In genomic region chr17:75662511-75662910, GRCh38 we compare ENCODE assay signal across 23 cellular contexts. TPM values are rescaled to one million over a fixed set of nuclear protein-coding genes. Genes with fewer than 3 reads are reported as not detected.
DNase-seq lines count a peak whose midpoint lies in the region; ATAC-seq, FAIRE-seq and TF ChIP-seq lines count a peak whose summit lies in the region.
"Had no signal": no experiment of that assay in that cellular context is flagged by ENCODE, and none has a peak within 500 bp of the region (broad histone marks: within the 10 kb centered on the region; RNA-seq: fewer than 3 reads in every experiment).

No MANE protein-coding gene starts in this region.

- H3K36me3 ChIP-seq in spleen, result peaks cover 0 to 69% (median 37%) of the 10 kb centered on the region in 6 donors

- DNase-seq in Right ventricle myocardium inferior (ENCODE audit: missing footprints) (peak; percentile 54), Right ventricle myocardium superior (no peak), dorsolateral prefrontal cortex (no peak), spleen (peak; percentile 66), NCI-H748 treated with DMSO at 0.1 percent for 48 hours (lab: John Stamatoyannopoulos, UW) (no peak), NCI-H2107 (lab: John Stamatoyannopoulos, UW) (no peak), NCI-H2196 treated with DMSO at 0.1 percent for 48 hours (lab: John Stamatoyannopoulos, UW; ENCODE audit: unreplicated experiment) (no peak), RCC 7860 (ENCODE audit: low spot score) (no peak)
- DNase-seq: Calu3, DMS153, DND-41, NCI-H1048, NCI-H1417 treated with DMSO at 0.1 percent for 48 hours, NCI-H187 treated with DMSO at 0.1 percent for 48 hours, NCI-H446, NCI-H526, OCI-M1, Peyer's patch had no signal

- WGBS in spleen, 5 donors, result 92 to 97% (median 94%) methylated on average over 2 to 9 of the region's 9 CpGs

- peak overlapping the region in 54 of 59 donors; percentile 40 to 99 (median 89) for H3K27ac ChIP-seq in dorsolateral prefrontal cortex
- H3K27ac ChIP-seq in spleen, result no peak overlapping the region
- H3K27ac ChIP-seq: 22Rv1, Peyer's patch, SJSA1 had no signal

- TF ChIP-seq POLR2A in spleen (IDR thresholded peaks at IDR 0.05), result no peak

- H3K4me3 ChIP-seq in dorsolateral prefrontal cortex (no peak overlapping the region), spleen (no peak overlapping the region)
- H3K4me3 ChIP-seq: Peyer's patch, SJSA1 had no signal

- H3K4me1 ChIP-seq in spleen, result peaks cover 13 to 41% (median 22%) of the 10 kb centered on the region in 6 donors

- intact Hi-C loops in Right ventricle myocardium inferior (cut with DNase I), result no loop called here
- intact Hi-C loops in Right ventricle myocardium superior (cut with DNase I), result no loop called here
- intact Hi-C loops in dorsolateral prefrontal cortex (cut with DNase I), result no loop called here
- intact Hi-C loops in spleen (cut with DNase I; ENCODE audit: low total_unique reads), result no loop called here

- FAIRE-seq in RCC 7860 (lab: Jason Lieb, UNC), result no peak

- H3K9me3 ChIP-seq in spleen, result no peaks in the 10 kb centered on the region
- H3K9me3 ChIP-seq: Peyer's patch, SJSA1 had no signal

- no peaks in the 10 kb centered on the region for H3K27me3 ChIP-seq in dorsolateral prefrontal cortex
- no peaks in the 10 kb centered on the region for H3K27me3 ChIP-seq in spleen (replicated peaks in 1 of 7)
- H3K27me3 ChIP-seq: Peyer's patch, SJSA1 had no signal

- TF ChIP-seq CTCF in dorsolateral prefrontal cortex (IDR thresholded peaks at IDR 0.05 in 54 of 56, conservative IDR thresholded peaks at IDR 0.05 in 2 of 56; ENCODE audit: low read depth in 1 of 56, partially characterized antibody in 56 of 56) (no peak), spleen (IDR thresholded peaks at IDR 0.05 in 8 of 11, conservative IDR thresholded peaks at IDR 0.05 in 3 of 11) (no peak)

- ATAC-seq in Right ventricle myocardium inferior (no peak), Right ventricle myocardium superior (ENCODE audit: poor library complexity) (no peak)
- ATAC-seq: HCT116 had no signal

RNA-seq across cellular contexts. Expression of gene RECQL5, which starts 4.4 kb away (rescaled TPM):
- total RNA-seq in Right ventricle myocardium inferior, result 15.9 TPM
- 14.1 TPM for total RNA-seq in Right ventricle myocardium superior
- total RNA-seq in dorsolateral prefrontal cortex, result 10 to 100 TPM; 31.3 to 74.3 (median 47.5) TPM
- 10 to 100 TPM; 25.7 to 51.0 (median 37.6) TPM for total RNA-seq in spleen
- 10 to 100 TPM; 28.2 to 48.8 (median 47.4) TPM for polyA plus RNA-seq in spleen

RNA-seq across cellular contexts. Expression of gene SAP30BP, which starts 4.6 kb away (rescaled TPM):
- total RNA-seq in Right ventricle myocardium inferior, result 47.4 TPM
- total RNA-seq in Right ventricle myocardium superior, result 40.0 TPM
- 100 to 1,000 TPM in 23 of 120 experiments, 10 to 100 TPM in 97; 65.3 to 160 (median 88.1) TPM for total RNA-seq in dorsolateral prefrontal cortex
- 100 to 1,000 TPM in 3 of 7 donors, 10 to 100 TPM in 4; 71.6 to 110 (median 82.1) TPM for total RNA-seq in spleen
- 10 to 100 TPM; 53.8 to 76.7 (median 70.4) TPM for polyA plus RNA-seq in spleen

RNA-seq across cellular contexts. Expression of gene SMIM5, which starts 29.3 kb away (rescaled TPM):
- 11.4 TPM for total RNA-seq in Right ventricle myocardium inferior
- total RNA-seq in Right ventricle myocardium superior, result 12.5 TPM
- total RNA-seq in dorsolateral prefrontal cortex, result 10 to 100 TPM in 18 of 120 experiments, 1 to 10 TPM in 101, under 1 TPM in 1; 0.95 to 34.0 (median 5.6) TPM
- 1 to 10 TPM; 2.1 to 5.1 (median 3.4) TPM for total RNA-seq in spleen
- 1 to 10 TPM; 3.0 to 4.7 (median 4.7) TPM for polyA plus RNA-seq in spleen
- total RNA-seq: H4 had no signal
- polyA plus RNA-seq: BJ had no signal

RNA-seq across cellular contexts. Expression of gene ITGB4, which starts 58.7 kb away (rescaled TPM):
- total RNA-seq in Right ventricle myocardium inferior (7.5 TPM), Right ventricle myocardium superior (9.4 TPM), dorsolateral prefrontal cortex (100 to 1,000 TPM in 39 of 120 experiments, 10 to 100 TPM in 81; 27.8 to 292 (median 83.1) TPM), spleen (100 to 1,000 TPM in 3 of 7 donors, 10 to 100 TPM in 4; 80.4 to 205 (median 90.1) TPM)
- polyA plus RNA-seq in spleen, result 10 to 100 TPM; 16.6 to 49.9 (median 30.1) TPM
- total RNA-seq: SJSA1 had no signal

Comparison
In these comparisons a context has a peak if more than half of its experiments do, and no peak if none do; other contexts are left out.
1. DNase-seq: peak in Right ventricle myocardium inferior (single experiment) and spleen (single experiment); none in Right ventricle myocardium superior (single experiment), dorsolateral prefrontal cortex (0 of 10), NCI-H748 treated with DMSO at 0.1 percent for 48 hours (single experiment), NCI-H2107 (single experiment), NCI-H2196 treated with DMSO at 0.1 percent for 48 hours (single experiment) and RCC 7860 (single experiment).
2. H3K27ac ChIP-seq: peak in dorsolateral prefrontal cortex (54 of 59); none in spleen (0 of 8).